20 cellular contexts compared by ENCODE assay signal in the genomic region with DNA sequence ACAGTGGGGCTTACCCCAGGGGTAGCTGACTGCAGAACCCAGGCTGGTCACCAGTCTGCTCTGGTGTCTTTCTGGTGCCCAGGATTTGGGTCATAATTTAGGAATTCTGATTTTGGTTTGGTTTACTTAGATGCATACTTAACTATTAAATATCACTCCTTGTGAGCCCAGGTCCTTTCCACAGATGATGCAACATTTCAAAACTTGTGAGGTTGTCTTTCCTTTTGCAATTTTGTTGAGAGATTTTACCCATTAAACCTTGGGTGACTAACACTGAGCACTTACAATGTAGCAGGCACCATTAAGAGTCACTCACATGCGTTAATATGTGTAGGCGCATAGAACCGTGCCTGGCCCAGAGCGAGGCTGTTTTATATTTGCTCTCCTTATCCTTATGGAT.
DNase-seq lines count a peak whose midpoint lies in the region; ATAC-seq lines count a peak whose summit lies in the region.
"Had no signal": no experiment of that assay in that cellular context is flagged by ENCODE, and none has a peak within 500 bp of the region (broad histone marks: within the 10 kb centered on the region; RNA-seq: fewer than 3 reads in every experiment).

No MANE protein-coding gene starts in this region.

- peaks cover 6% of the 10 kb centered on the region for H3K36me3 Mint-ChIP-seq in activated naive CD4-positive, alpha-beta T cell treated with anti-CD3 and anti-CD28 coated beads, Interleukin-2, amount 10 ng/mL, durations not matched to agents 7 days and 5 days
- H3K36me3 Mint-ChIP-seq in activated naive CD8-positive, alpha-beta T cell treated with anti-CD3 and anti-CD28 coated beads, Interleukin-2, amount 10 ng/mL, durations not matched to agents 7 days and 5 days = no peaks in the 10 kb centered on the region
- H3K36me3 Mint-ChIP-seq in naive thymus-derived CD8-positive, alpha-beta T cell = peaks cover 0 to 25% (median 5%) of the 10 kb centered on the region in 3 donors
- H3K36me3 Mint-ChIP-seq: brain; immature natural killer cell; natural killer cell treated with Interleukin-12 subunit alpha and Interleukin-12 subunit beta and Interleukin-15 and Interleukin-18, amount 100 ng/mL, for 72 hours; stimulated activated memory B cell treated with anti-CD40 and anti-IgM and Interleukin-4, amounts not matched to agents 10 μg/mL and 1 μg/mL and 100 μg/mL, for 72 hours had no signal

- H3K4me1 Mint-ChIP-seq in activated naive CD4-positive, alpha-beta T cell treated with anti-CD3 and anti-CD28 coated beads, Interleukin-2, amount 10 ng/mL, durations not matched to agents 7 days and 5 days = peaks cover 28% of the 10 kb centered on the region
- peaks cover 16% of the 10 kb centered on the region for H3K4me1 Mint-ChIP-seq in activated naive CD8-positive, alpha-beta T cell treated with anti-CD3 and anti-CD28 coated beads, Interleukin-2, amount 10 ng/mL, durations not matched to agents 7 days and 5 days
- peaks cover 18 to 26% (median 19%) of the 10 kb centered on the region in 4 donors for H3K4me1 Mint-ChIP-seq in naive thymus-derived CD8-positive, alpha-beta T cell

- H3K27me3 Mint-ChIP-seq in activated naive CD4-positive, alpha-beta T cell treated with anti-CD3 and anti-CD28 coated beads, Interleukin-2, amount 10 ng/mL, durations not matched to agents 7 days and 5 days = no peaks in the 10 kb centered on the region
- no peaks in the 10 kb centered on the region for H3K27me3 Mint-ChIP-seq in activated naive CD8-positive, alpha-beta T cell treated with anti-CD3 and anti-CD28 coated beads, Interleukin-2, amount 10 ng/mL, durations not matched to agents 7 days and 5 days
- peaks cover 0 to under 1% (median 0%) of the 10 kb centered on the region in 5 donors for H3K27me3 Mint-ChIP-seq in naive thymus-derived CD8-positive, alpha-beta T cell
- H3K27me3 Mint-ChIP-seq: brain had no signal

- H3K9me3 Mint-ChIP-seq in activated naive CD4-positive, alpha-beta T cell treated with anti-CD3 and anti-CD28 coated beads, Interleukin-2, amount 10 ng/mL, durations not matched to agents 7 days and 5 days = no peaks in the 10 kb centered on the region
- H3K9me3 Mint-ChIP-seq in activated naive CD8-positive, alpha-beta T cell treated with anti-CD3 and anti-CD28 coated beads, Interleukin-2, amount 10 ng/mL, durations not matched to agents 7 days and 5 days = no peaks in the 10 kb centered on the region
- H3K9me3 Mint-ChIP-seq in naive thymus-derived CD8-positive, alpha-beta T cell = no peaks in the 10 kb centered on the region
- H3K9me3 Mint-ChIP-seq: brain; immature natural killer cell; natural killer cell treated with Interleukin-12 subunit alpha and Interleukin-12 subunit beta and Interleukin-15 and Interleukin-18, amount 100 ng/mL, for 72 hours; stimulated activated memory B cell treated with anti-CD40 and anti-IgM and Interleukin-4, amounts not matched to agents 10 μg/mL and 1 μg/mL and 100 μg/mL, for 72 hours had no signal

- no peak for DNase-seq in activated naive CD4-positive, alpha-beta T cell treated with anti-CD3 and anti-CD28 coated beads, Interleukin-2, amount 10 ng/mL, durations not matched to agents 7 days and 5 days
- DNase-seq in activated naive CD4-positive, alpha-beta T cell treated with Interleukin-2 at 50 U/mL for 16 hours = no peak
- DNase-seq in EH (ENCODE audit: low read depth) = peak; percentile 47
- DNase-seq in activated naive CD8-positive, alpha-beta T cell treated with anti-CD3 and anti-CD28 coated beads, Interleukin-2, amount 10 ng/mL, durations not matched to agents 7 days and 5 days = no peak
- no peak for DNase-seq in naive thymus-derived CD8-positive, alpha-beta T cell
- DNase-seq in putamen (ENCODE audit: low spot score) = no peak
- DNase-seq: activated CD4-positive, alpha-beta T cell treated with anti-CD3 and anti-CD28 coated beads, Interleukin-2, amount 50 U/mL, for 4 hours; GDM1; hippocampal formation; immature natural killer cell; midbrain; NCI-H1105 treated with DMSO at 0.1 percent for 48 hours; NCI-H2029 treated with DMSO at 0.1 percent for 48 hours; NCI-H226; stimulated activated CD4-positive, alpha-beta T cell treated with anti-CD3 and anti-CD28 coated beads, Interleukin-4, amount 100 ng/mL, for 1 hour; T-helper 2 cell had no signal

- ATAC-seq in activated naive CD8-positive, alpha-beta T cell treated with anti-CD3 and anti-CD28 coated beads, Interleukin-2, amount 10 ng/mL, durations not matched to agents 7 days and 5 days (ENCODE audit: low read depth) = no peak
- no peak for ATAC-seq in naive thymus-derived CD8-positive, alpha-beta T cell
- ATAC-seq in HG03565 (IDR thresholded peaks at IDR 0.05; ENCODE audit: unreplicated experiment) = no peak
- ATAC-seq: natural killer cell treated with Interleukin-12 subunit alpha and Interleukin-12 subunit beta and Interleukin-15 and Interleukin-18, amount 100 ng/mL, for 72 hours; stimulated activated memory B cell treated with anti-CD40 and anti-IgM and Interleukin-4, amounts not matched to agents 10 μg/mL and 1 μg/mL and 100 μg/mL, for 72 hours had no signal

- POLR2A ChIA-PET in activated naive CD8-positive, alpha-beta T cell treated with anti-CD3 and anti-CD28 coated beads, Interleukin-2, amount 10 ng/mL, durations not matched to agents 7 days and 5 days (lab: Charles Lee) = interaction anchor here (1.7 kb wide), 1 partner anchor 62 kb away, joined by 6 read pairs; the partner anchor contains the start of gene RPL31
- POLR2A ChIA-PET in naive thymus-derived CD8-positive, alpha-beta T cell (lab: Charles Lee) = no interaction called here

- no peak overlapping the region for H3K4me3 Mint-ChIP-seq in activated naive CD4-positive, alpha-beta T cell treated with anti-CD3 and anti-CD28 coated beads, Interleukin-2, amount 10 ng/mL, durations not matched to agents 7 days and 5 days
- H3K4me3 Mint-ChIP-seq in activated naive CD8-positive, alpha-beta T cell treated with anti-CD3 and anti-CD28 coated beads, Interleukin-2, amount 10 ng/mL, durations not matched to agents 7 days and 5 days = peak overlapping the region; percentile 40
- peak overlapping the region in 5 of 10 donors; percentile 68 to 85 (median 73) for H3K4me3 Mint-ChIP-seq in naive thymus-derived CD8-positive, alpha-beta T cell
- H3K4me3 Mint-ChIP-seq: brain; immature natural killer cell; natural killer cell treated with Interleukin-12 subunit alpha and Interleukin-12 subunit beta and Interleukin-15 and Interleukin-18, amount 100 ng/mL, for 72 hours; stimulated activated memory B cell treated with anti-CD40 and anti-IgM and Interleukin-4, amounts not matched to agents 10 μg/mL and 1 μg/mL and 100 μg/mL, for 72 hours had no signal

- CTCF ChIA-PET in activated naive CD4-positive, alpha-beta T cell treated with anti-CD3 and anti-CD28 coated beads, Interleukin-2, amount 10 ng/mL, durations not matched to agents 7 days and 5 days (lab: Charles Lee) = interaction anchor here (2.3 kb wide), 1 partner anchor 330 kb away, joined by 7 read pairs; no protein-coding TSS in a partner anchor

- H3K27ac Mint-ChIP-seq in activated naive CD4-positive, alpha-beta T cell treated with anti-CD3 and anti-CD28 coated beads, Interleukin-2, amount 10 ng/mL, durations not matched to agents 7 days and 5 days = peak overlapping the region; percentile 91
- H3K27ac Mint-ChIP-seq in activated naive CD8-positive, alpha-beta T cell treated with anti-CD3 and anti-CD28 coated beads, Interleukin-2, amount 10 ng/mL, durations not matched to agents 7 days and 5 days = no peak overlapping the region
- H3K27ac Mint-ChIP-seq in naive thymus-derived CD8-positive, alpha-beta T cell = peak overlapping the region in 7 of 10 donors; percentile 30 to 94 (median 84)
- H3K27ac Mint-ChIP-seq: immature natural killer cell; natural killer cell treated with Interleukin-12 subunit alpha and Interleukin-12 subunit beta and Interleukin-15 and Interleukin-18, amount 100 ng/mL, for 72 hours; stimulated activated memory B cell treated with anti-CD40 and anti-IgM and Interleukin-4, amounts not matched to agents 10 μg/mL and 1 μg/mL and 100 μg/mL, for 72 hours had no signal
